14 cellular contexts compared by ENCODE assay signal in genomic region chr3:189806171-189806951, GRCh38.
DNase-seq lines count a peak whose midpoint lies in the region; ATAC-seq and TF ChIP-seq lines count a peak whose summit lies in the region.
"Had no signal": no experiment of that assay in that cellular context is flagged by ENCODE, and none has a peak within 500 bp of the region (broad histone marks: within the 10 kb centered on the region; RNA-seq: fewer than 3 reads in every experiment).

No MANE protein-coding gene starts in this region.

- H3K9me3 ChIP-seq in gastrocnemius medialis = no peaks in the 10 kb centered on the region
- H3K9me3 ChIP-seq in WERI-Rb-1 (ENCODE audit: severe bottlenecking) = no peaks in the 10 kb centered on the region
- H3K9me3 ChIP-seq: left lung, thyroid gland had no signal

- intact Hi-C loops in gastrocnemius medialis (cut with DNase I; ENCODE audit: low total_unique reads) = loop anchor here (2.0 kb wide), 1 partner anchor 176 kb away; the partner anchor contains the start of gene TP63

- H3K27ac ChIP-seq in gastrocnemius medialis (peak overlapping the region; percentile 73 to 95 (median 92)), WERI-Rb-1 (no peak overlapping the region)
- H3K27ac ChIP-seq: left lung, PC-9, thyroid gland had no signal

- ATAC-seq in gastrocnemius medialis = peak in 1 of 2 donors; percentile 26
- ATAC-seq: activated T-cell treated with anti-CD3 and anti-CD28 coated beads, Interleukin-2, amount 50 U/mL, for 4 hours; left lung had no signal

- peaks cover 0 to 4% of the 10 kb centered on the region in 2 donors for H3K36me3 ChIP-seq in gastrocnemius medialis
- H3K36me3 ChIP-seq in WERI-Rb-1 = no peaks in the 10 kb centered on the region
- H3K36me3 ChIP-seq: left lung, thyroid gland had no signal

- DNase-seq in LHCN-M2 (ENCODE audit: low read depth) = peak; percentile 15
- peak; percentile 8 for DNase-seq in SK-MEL-5 (ENCODE audit: low read depth, low spot score)
- peak; percentile 83 for DNase-seq in islet precursor cell
- no peak for DNase-seq in gastrocnemius medialis
- no peak for DNase-seq in WERI-Rb-1
- no peak for DNase-seq in pons (ENCODE audit: low spot score)
- DNase-seq in activated CD4-positive, alpha-beta T cell treated with anti-CD3 and anti-CD28 coated beads, Interleukin-2, amount 50 U/mL, for 4 hours = no peak
- DNase-seq: activated CD4-positive, alpha-beta T cell treated with anti-CD3 and anti-CD28 coated beads for 48 hours; activated T-cell treated with anti-CD3 and anti-CD28 coated beads, Interleukin-2, amount 50 U/mL, for 4 hours; COR-L47; left lung; PC-9; stimulated activated CD4-positive, alpha-beta T cell treated with anti-CD3 and anti-CD28 coated beads, Interleukin-15, amount 100 ng/mL, for 24 hours; thyroid gland had no signal

- H3K4me1 ChIP-seq in gastrocnemius medialis = peaks cover 8 to 24% of the 10 kb centered on the region in 2 donors
- H3K4me1 ChIP-seq: left lung, thyroid gland had no signal

- no peak for TF ChIP-seq POLR2A in gastrocnemius medialis (IDR thresholded peaks at IDR 0.05)

- H3K4me3 ChIP-seq in gastrocnemius medialis = no peak overlapping the region
- H3K4me3 ChIP-seq in WERI-Rb-1 (ENCODE audit: low read depth, low read length) = no peak overlapping the region
- H3K4me3 ChIP-seq: left lung, PC-9, thyroid gland had no signal

- TF ChIP-seq CTCF in gastrocnemius medialis (IDR thresholded peaks at IDR 0.05 in 4 of 5, conservative IDR thresholded peaks at IDR 0.05 in 1 of 5) (no peak), WERI-Rb-1 (IDR thresholded peaks at IDR 0.05; ENCODE audit: low read depth, low read length) (no peak)

- H3K27me3 ChIP-seq in gastrocnemius medialis (no peaks in the 10 kb centered on the region), WERI-Rb-1 (ENCODE audit: insufficient read depth, low read depth, severe bottlenecking) (no peaks in the 10 kb centered on the region)
- H3K27me3 ChIP-seq: left lung, thyroid gland had no signal

- in situ Hi-C loops in SK-MEL-5 (cut with HindIII; ENCODE audit: low pct_unique_long_range_greater_than_20kb, low sequenced_read_pairs) (no loop called here), gastrocnemius medialis (cut with MboI; ENCODE audit: low sequenced_read_pairs in 4 of 4) (loop anchor here in 1 of 4 donors (25.0 kb wide), 1 partner anchor 169 kb away; the partner anchor contains the start of gene TP63)

Comparison
In these comparisons a context has a peak if more than half of its experiments do, and no peak if none do; other contexts are left out.
1. DNase-seq: peak in LHCN-M2 (single experiment), SK-MEL-5 (single experiment) and islet precursor cell (single experiment); none in gastrocnemius medialis (0 of 2), WERI-Rb-1 (single experiment), pons (single experiment) and activated CD4-positive, alpha-beta T cell treated with anti-CD3 and anti-CD28 coated beads, Interleukin-2, amount 50 U/mL, for 4 hours (0 of 2).